8 cellular contexts compared by ENCODE assay signal in the genomic region with DNA sequence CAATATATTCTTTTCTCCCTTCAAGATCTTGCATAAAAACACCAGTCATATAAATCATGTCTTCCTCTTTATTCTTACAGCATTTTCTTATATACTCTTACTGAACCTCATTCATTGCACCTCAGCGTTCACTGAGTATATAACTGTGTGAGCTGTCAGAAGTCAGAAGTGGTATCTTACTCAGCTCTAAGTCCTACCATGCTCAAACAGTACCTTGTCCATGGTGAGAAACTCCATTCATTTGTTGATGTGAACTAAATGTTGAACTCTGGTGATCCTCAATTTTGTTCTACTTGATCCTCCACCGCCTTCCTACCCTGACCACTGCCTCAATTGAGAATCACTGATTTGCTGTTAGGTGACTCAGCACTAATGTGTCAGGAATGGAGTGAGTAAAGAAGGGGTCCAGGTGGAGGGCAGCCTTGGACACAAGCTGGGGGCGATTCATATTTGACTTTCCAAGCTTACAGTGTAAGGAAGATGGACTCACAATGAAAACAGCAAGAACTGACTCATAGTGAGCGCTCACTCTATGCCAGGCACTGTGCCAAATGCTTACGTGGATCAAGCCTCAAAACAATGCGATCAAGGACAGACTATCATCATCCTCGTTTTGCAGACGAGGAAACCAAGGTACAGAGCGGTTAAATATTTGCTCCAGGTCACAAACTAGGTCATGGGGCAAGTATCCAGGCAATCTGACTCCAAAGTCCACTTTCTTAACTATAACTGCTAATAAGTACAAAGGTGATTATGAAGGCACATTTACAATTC. TPM values are rescaled to one million over a fixed set of nuclear protein-coding genes. Genes with fewer than 3 reads are reported as not detected.
DNase-seq lines count a peak whose midpoint lies in the region; ATAC-seq and TF ChIP-seq lines count a peak whose summit lies in the region.

No MANE protein-coding gene starts in this region.

- H3K9ac ChIP-seq in adipocyte (ENCODE audit: low read length): no peak overlapping the region

- H3K36me3 ChIP-seq in adipocyte (ENCODE audit: control insufficient read depth, insufficient read depth, low read length, severe bottlenecking) (peaks cover 3% of the 10 kb centered on the region), left lung (peaks cover 0 to 12% of the 10 kb centered on the region in 2 donors), suprapubic skin (peaks cover 9% of the 10 kb centered on the region)

- H3K9me3 ChIP-seq in adipocyte (ENCODE audit: control insufficient read depth, low read length) (no peaks in the 10 kb centered on the region), left lung (no peaks in the 10 kb centered on the region), suprapubic skin (no peaks in the 10 kb centered on the region)

- no peak for TF ChIP-seq CTCF in left lung (IDR thresholded peaks at IDR 0.05)
- no peak for TF ChIP-seq CTCF in suprapubic skin (IDR thresholded peaks at IDR 0.05)

- intact Hi-C loops in left lung (cut with DNase I): no loop called here

- in situ Hi-C loops in ACHN (cut with HindIII; ENCODE audit: low pct_ligation_motif_present, low pct_unique_long_range_greater_than_20kb, low sequenced_read_pairs): no loop called here

- H3K4me3 ChIP-seq in adipocyte (ENCODE audit: low read length) (peak overlapping the region; percentile 44), left lung (no peak overlapping the region), suprapubic skin (no peak overlapping the region)

- peak; percentile 33 for ATAC-seq in left lung
- ATAC-seq in GM18873 (IDR thresholded peaks at IDR 0.05; ENCODE audit: low FRiP score, unreplicated experiment): no peak
- ATAC-seq in GM18511 (IDR thresholded peaks at IDR 0.05; ENCODE audit: unreplicated experiment): no peak

- no peak for TF ChIP-seq POLR2A in suprapubic skin (IDR thresholded peaks at IDR 0.05)

- H3K4me1 ChIP-seq in adipocyte (ENCODE audit: control insufficient read depth, insufficient read depth, low read length): peaks cover 19% of the 10 kb centered on the region
- H3K4me1 ChIP-seq in left lung: peaks cover 3 to 48% of the 10 kb centered on the region in 2 donors
- peaks cover 23% of the 10 kb centered on the region for H3K4me1 ChIP-seq in suprapubic skin

- TF ChIP-seq EP300 in suprapubic skin (IDR thresholded peaks at IDR 0.05): no peak

- H3K27me3 ChIP-seq in adipocyte (replicated peaks; ENCODE audit: control insufficient read depth, insufficient read depth, low read length) (no peaks in the 10 kb centered on the region), left lung (no peaks in the 10 kb centered on the region), suprapubic skin (no peaks in the 10 kb centered on the region)

- DNase-seq in ACHN (peak; percentile 78), H4 (ENCODE audit: low spot score) (peak; percentile 75), adipocyte (ENCODE audit: low read depth) (peak; percentile 87), left lung (peak in 1 of 2 donors; percentile 38), SKM-1 treated with dmso at 0.1 percent for 144 hours (lab: John Stamatoyannopoulos, UW; ENCODE audit: unreplicated experiment) (no peak), suprapubic skin (ENCODE audit: low spot score in 2 of 2) (no peak)

- H3K27ac ChIP-seq in left lung (no peak overlapping the region), suprapubic skin (no peak overlapping the region)

- 66% methylated on average over 9 of the region's 9 CpGs for WGBS in suprapubic skin

RNA-seq across cellular contexts. Expression of gene ZFYVE19, which starts 13.5 kb away (rescaled TPM):
- 29.4 and 32.2 TPM in 2 replicates for total RNA-seq in H4 (2014; rRNA removed; shearing (Covaris generic))
- total RNA-seq in left lung: 10 to 100 TPM; 23.6 to 26.2 TPM
- 10 to 100 TPM; 33.3 to 57.1 (median 37.9) TPM for total RNA-seq in suprapubic skin

RNA-seq across cellular contexts. Expression of gene DNAJC17, which starts 13.9 kb away (rescaled TPM):
- total RNA-seq in H4 (2014; rRNA removed; shearing (Covaris generic)): 50.4 and 60.5 TPM in 2 replicates
- 10 to 100 TPM; 24.3 to 32.6 TPM for total RNA-seq in left lung
- total RNA-seq in suprapubic skin: 10 to 100 TPM; 20.4 to 40.2 (median 30.3) TPM

RNA-seq across cellular contexts. Expression of gene C15orf62, which starts 23.6 kb away (rescaled TPM):
- 0.45 TPM in 1 of 2 replicates, not detected in the other for total RNA-seq in H4 (2014; rRNA removed; shearing (Covaris generic))
- total RNA-seq in left lung: under 1 TPM; 0.32 to 0.71 TPM
- 10 to 100 TPM in 3 of 4 donors, 1 to 10 TPM in 1; 6.8 to 25.2 (median 19.6) TPM for total RNA-seq in suprapubic skin

RNA-seq across cellular contexts. Expression of gene GCHFR, which starts 29.5 kb away (rescaled TPM):
- total RNA-seq in H4 (2014; rRNA removed; shearing (Covaris generic)): 43.2 and 49.0 TPM in 2 replicates
- total RNA-seq in left lung (10 to 100 TPM; 42.1 to 61.5 TPM), suprapubic skin (10 to 100 TPM; 39.4 to 70.3 (median 56.2) TPM)

RNA-seq across cellular contexts. Expression of gene PPP1R14D, which starts 35.1 kb away (rescaled TPM):
- not detected in 2 replicates for total RNA-seq in H4 (2014; rRNA removed; shearing (Covaris generic))
- total RNA-seq in left lung (under 1 TPM in 1 of 2 donors, not detected in 1; 0.47 TPM), suprapubic skin (not detected)

Comparison
In these comparisons a context has a peak if more than half of its experiments do, and no peak if none do; other contexts are left out.
1. DNase-seq: peak in ACHN (single experiment), H4 (single experiment) and adipocyte (single experiment); none in SKM-1 treated with dmso at 0.1 percent for 144 hours (single experiment) and suprapubic skin (0 of 2).